10 cellular contexts compared by ENCODE assay signal in genomic region chr15:50181206-50181982, GRCh38. TPM values are rescaled to one million over a fixed set of nuclear protein-coding genes. Genes with fewer than 3 reads are reported as not detected.
DNase-seq lines count a peak whose midpoint lies in the region; ATAC-seq, FAIRE-seq and TF ChIP-seq lines count a peak whose summit lies in the region.
"Had no signal": no experiment of that assay in that cellular context is flagged by ENCODE, and none has a peak within 500 bp of the region (broad histone marks: within the 10 kb centered on the region; RNA-seq: fewer than 3 reads in every experiment).

No MANE protein-coding gene starts in this region.

- POLR2A ChIA-PET in A549 (lab: Yijun Ruan, JAX) = interaction anchor here (0.9 to 1.0 kb wide), 2 partner anchors 9 to 33 kb away, joined by 3 to 4 read pairs; no protein-coding TSS in a partner anchor

- no peaks in the 10 kb centered on the region for H3K36me3 Mint-ChIP-seq in mesothelial cell of epicardium

- H3K4me3 ChIP-seq in A549 (peak overlapping the region; percentile 73), HAP-1 (peak overlapping the region; percentile 52), adipocyte (ENCODE audit: low read length) (peak overlapping the region; percentile 80)

- TF ChIP-seq EP300 in A549 (IDR thresholded peaks at IDR 0.05) = no peak

- H3K4me1 Mint-ChIP-seq in mesothelial cell of epicardium = peaks cover 7% of the 10 kb centered on the region

- peaks cover 74% of the 10 kb centered on the region for H3K27me3 Mint-ChIP-seq in mesothelial cell of epicardium (ENCODE audit: low read depth)

- CTCF ChIA-PET in A549 (lab: Yijun Ruan, JAX) = interaction anchor here (0.8 to 10.0 kb wide), 20 partner anchors 8 to 134 kb away, joined by 3 to 87 read pairs (median 4); no protein-coding TSS in a partner anchor

- H3K9me3 Mint-ChIP-seq in mesothelial cell of epicardium = no peaks in the 10 kb centered on the region

- TF ChIP-seq CTCF in A549 (IDR thresholded peaks at IDR 0.05) = no peak
- TF ChIP-seq CTCF in mesothelial cell of epicardium (IDR thresholded peaks at IDR 0.05; ENCODE audit: unreplicated experiment) = no peak

- TF ChIP-seq RAD21 in A549 (conservative IDR thresholded peaks at IDR 0.05 in 1 of 2, IDR thresholded peaks at IDR 0.05 in 1 of 2) = no peak

- 78% methylated on average over 18 of the region's 18 CpGs for WGBS in A549 (ENCODE audit: missing lambda C conversion rate)

- peak overlapping the region; percentile 76 to 88 for H3K27ac ChIP-seq in A549

- DNase-seq in A549 (ENCODE audit: low read depth in 1 of 2, low spot score in 1 of 2) = no peak
- DNase-seq in HAP-1 (ENCODE audit: low spot score in 2 of 2) = no peak
- no peak for DNase-seq in adipocyte (ENCODE audit: low read depth)
- no peak for DNase-seq in mesothelial cell of epicardium (ENCODE audit: low spot score in 2 of 2, unreplicated experiment in 2 of 2)
- no peak for DNase-seq in H54 (ENCODE audit: insufficient read length, low spot score)
- no peak for DNase-seq in SIG-M5 treated with dmso at 0.1 percent for 504 hours (lab: John Stamatoyannopoulos, UW; ENCODE audit: unreplicated experiment)
- no peak for DNase-seq in dedifferentiated amniotic fluid mesenchymal stem cell (ENCODE audit: extremely low spot score)
- DNase-seq in NCI-H1694 treated with DMSO at 0.1 percent for 48 hours (lab: John Stamatoyannopoulos, UW) = no peak

- in situ Hi-C loops in HAP-1 (cut with MboI; ENCODE audit: low sequenced_read_pairs) = no loop called here

- H3K27me3 ChIP-seq in HAP-1 (ENCODE audit: low read depth) (no peaks in the 10 kb centered on the region), adipocyte (replicated peaks; ENCODE audit: control insufficient read depth, insufficient read depth, low read length) (peaks cover 44% of the 10 kb centered on the region)

- peak overlapping the region; percentile 91 for H3K4me3 Mint-ChIP-seq in mesothelial cell of epicardium

- peaks cover 27% of the 10 kb centered on the region; the same call in 2 of the 3 replicates for H3K4me1 ChIP-seq in A549
- peaks cover 7% of the 10 kb centered on the region for H3K4me1 ChIP-seq in HAP-1
- peaks cover 4% of the 10 kb centered on the region for H3K4me1 ChIP-seq in adipocyte (ENCODE audit: control insufficient read depth, insufficient read depth, low read length)

- H3K27ac Mint-ChIP-seq in mesothelial cell of epicardium = no peak overlapping the region

- H3K4me2 ChIP-seq in A549 = peak overlapping the region; percentile 95

- FAIRE-seq in A549 (lab: Jason Lieb, UNC) (no peak), H54 (lab: Jason Lieb, UNC) (no peak)
- FAIRE-seq: GM12892 had no signal

- H3K9me3 ChIP-seq in A549 = no peaks in the 10 kb centered on the region
- H3K9me3 ChIP-seq in HAP-1 = no peaks in the 10 kb centered on the region; the same call in 1 of the 2 replicates
- no peaks in the 10 kb centered on the region for H3K9me3 ChIP-seq in adipocyte (ENCODE audit: control insufficient read depth, low read length)

- no peak for TF ChIP-seq POLR2A in A549 (IDR thresholded peaks at IDR 0.05; ENCODE audit: low read length)
- TF ChIP-seq POLR2A in H54 (IDR thresholded peaks at IDR 0.05; ENCODE audit: low read depth, low read length) = no peak

- H3K36me3 ChIP-seq in HAP-1 (replicated peaks) (no peaks in the 10 kb centered on the region), adipocyte (ENCODE audit: control insufficient read depth, insufficient read depth, low read length, severe bottlenecking) (no peaks in the 10 kb centered on the region)

- ATAC-seq in A549 = no peak

- no peak overlapping the region for H3K9ac ChIP-seq in adipocyte (ENCODE audit: low read length)

TF ChIP-seq in A549, 52 proteins besides CTCF, POLR2A, EP300 and RAD21:
- TF ChIP-seq JUN (IDR thresholded peaks at IDR 0.05) = no peak
- TF ChIP-seq NPAS2 (CRISPR knock-in tag; IDR thresholded peaks at IDR 0.05; ENCODE audit: borderline replicate concordance) = no peak
- no peak for TF ChIP-seq JUNB (IDR thresholded peaks at IDR 0.05)
- TF ChIP-seq BHLHE40 (IDR thresholded peaks at IDR 0.05; ENCODE audit: low read depth, low read length) = no peak
- TF ChIP-seq, protein P1, sequence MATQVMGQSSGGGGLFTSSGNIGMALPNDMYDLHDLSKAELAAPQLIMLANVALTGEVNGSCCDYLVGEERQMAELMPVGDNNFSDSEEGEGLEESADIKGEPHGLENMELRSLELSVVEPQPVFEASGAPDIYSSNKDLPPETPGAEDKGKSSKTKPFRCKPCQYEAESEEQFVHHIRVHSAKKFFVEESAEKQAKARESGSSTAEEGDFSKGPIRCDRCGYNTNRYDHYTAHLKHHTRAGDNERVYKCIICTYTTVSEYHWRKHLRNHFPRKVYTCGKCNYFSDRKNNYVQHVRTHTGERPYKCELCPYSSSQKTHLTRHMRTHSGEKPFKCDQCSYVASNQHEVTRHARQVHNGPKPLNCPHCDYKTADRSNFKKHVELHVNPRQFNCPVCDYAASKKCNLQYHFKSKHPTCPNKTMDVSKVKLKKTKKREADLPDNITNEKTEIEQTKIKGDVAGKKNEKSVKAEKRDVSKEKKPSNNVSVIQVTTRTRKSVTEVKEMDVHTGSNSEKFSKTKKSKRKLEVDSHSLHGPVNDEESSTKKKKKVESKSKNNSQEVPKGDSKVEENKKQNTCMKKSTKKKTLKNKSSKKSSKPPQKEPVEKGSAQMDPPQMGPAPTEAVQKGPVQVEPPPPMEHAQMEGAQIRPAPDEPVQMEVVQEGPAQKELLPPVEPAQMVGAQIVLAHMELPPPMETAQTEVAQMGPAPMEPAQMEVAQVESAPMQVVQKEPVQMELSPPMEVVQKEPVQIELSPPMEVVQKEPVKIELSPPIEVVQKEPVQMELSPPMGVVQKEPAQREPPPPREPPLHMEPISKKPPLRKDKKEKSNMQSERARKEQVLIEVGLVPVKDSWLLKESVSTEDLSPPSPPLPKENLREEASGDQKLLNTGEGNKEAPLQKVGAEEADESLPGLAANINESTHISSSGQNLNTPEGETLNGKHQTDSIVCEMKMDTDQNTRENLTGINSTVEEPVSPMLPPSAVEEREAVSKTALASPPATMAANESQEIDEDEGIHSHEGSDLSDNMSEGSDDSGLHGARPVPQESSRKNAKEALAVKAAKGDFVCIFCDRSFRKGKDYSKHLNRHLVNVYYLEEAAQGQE (IDR thresholded peaks at IDR 0.05) = no peak
- TF ChIP-seq HES2 (IDR thresholded peaks at IDR 0.05) = no peak
- TF ChIP-seq RARB (CRISPR knock-in tag; IDR thresholded peaks at IDR 0.05) = no peak
- TF ChIP-seq ZC3H11A (IDR thresholded peaks at IDR 0.05) = no peak
- TF ChIP-seq KDM1A (IDR thresholded peaks at IDR 0.05; ENCODE audit: low read depth) = no peak
- no peak for TF ChIP-seq RFX5 (IDR thresholded peaks at IDR 0.05)
- TF ChIP-seq FOXS1 (CRISPR knock-in tag; IDR thresholded peaks at IDR 0.05) = no peak
- no peak for TF ChIP-seq HOXA7 (CRISPR knock-in tag; IDR thresholded peaks at IDR 0.05)
- TF ChIP-seq MAX (IDR thresholded peaks at IDR 0.05) = no peak
- TF ChIP-seq CHD2 (IDR thresholded peaks at IDR 0.05; ENCODE audit: low read length, partially characterized antibody) = no peak
- TF ChIP-seq, protein P2, sequence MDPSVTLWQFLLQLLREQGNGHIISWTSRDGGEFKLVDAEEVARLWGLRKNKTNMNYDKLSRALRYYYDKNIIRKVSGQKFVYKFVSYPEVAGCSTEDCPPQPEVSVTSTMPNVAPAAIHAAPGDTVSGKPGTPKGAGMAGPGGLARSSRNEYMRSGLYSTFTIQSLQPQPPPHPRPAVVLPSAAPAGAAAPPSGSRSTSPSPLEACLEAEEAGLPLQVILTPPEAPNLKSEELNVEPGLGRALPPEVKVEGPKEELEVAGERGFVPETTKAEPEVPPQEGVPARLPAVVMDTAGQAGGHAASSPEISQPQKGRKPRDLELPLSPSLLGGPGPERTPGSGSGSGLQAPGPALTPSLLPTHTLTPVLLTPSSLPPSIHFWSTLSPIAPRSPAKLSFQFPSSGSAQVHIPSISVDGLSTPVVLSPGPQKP (IDR thresholded peaks at IDR 0.05; ENCODE audit: low read depth, low read length) = no peak

RNA-seq across cellular contexts. Expression of gene SLC27A2, which starts 0.6 kb away (rescaled TPM):
- polyA plus RNA-seq in A549 (2011; rRNA removed) (42.8 and 44.1 TPM in 2 replicates), A549 (2017; fragmentation: RNase III; extraction: RNeasy Plus Mini Kit Qiagen cat#74134 plus additional on column Dnase treatment) (36.0 to 45.2 TPM (median 39.7 TPM) in 3 replicates)
- polyA plus RNA-seq in A549 (2012; cell fraction: cytosol; rRNA removed) = 13.0 and 16.5 TPM in 2 replicates
- polyA plus RNA-seq in A549 (2012; cell fraction: nucleus; rRNA removed) = 21.3 and 31.8 TPM in 2 replicates
- 27.6 and 28.5 TPM in 2 replicates for polyA minus RNA-seq in A549 (2011; rRNA and poly(A)+ RNA removed)
- total RNA-seq in mesothelial cell of epicardium = 2.7 to 3.2 TPM (median 3.1 TPM) in 3 replicates
- total RNA-seq: RPMI7951 had no signal
